In genomic region chr17:64024781-64025731, GRCh38 we compare ENCODE assay signal across 1 cellular context.
TF ChIP-seq lines count a peak whose summit lies in the region.

No MANE protein-coding gene starts in this region.

TF ChIP-seq in WTC11, 78 proteins besides CTCF, POLR2A, EP300 and RAD21 (continued from another document):
- TF ChIP-seq ZNF281 (CRISPR knock-in tag; IDR thresholded peaks at IDR 0.05): no peak
- TF ChIP-seq CREB1 (CRISPR knock-in tag; IDR thresholded peaks at IDR 0.05): no peak
- TF ChIP-seq ZNF317 (CRISPR knock-in tag; IDR thresholded peaks at IDR 0.05; ENCODE audit: borderline replicate concordance, low read depth): no peak
TF ChIP-seq in WTC11: peak in this region for 0.
